Comparison of ENCODE assay signal across 8 cellular contexts in genomic region chrX:137051978-137052640, GRCh38. TPM values are rescaled to one million over a fixed set of nuclear protein-coding genes. Genes with fewer than 3 reads are reported as not detected.
DNase-seq lines count a peak whose midpoint lies in the region; ATAC-seq and TF ChIP-seq lines count a peak whose summit lies in the region.

No MANE protein-coding gene starts in this region.

- H3K4me3 ChIP-seq in cardiac fibroblast (replicated peaks in 1 of 2; ENCODE audit: low read depth in 2 of 2, low read length in 2 of 2): peak overlapping the region; percentile 30 to 38

- H3K27ac Mint-ChIP-seq in activated B cell treated with CpG ODN at 0.5 μM for 24 hours: no peak overlapping the region

- intact Hi-C loops in activated B cell treated with CpG ODN at 0.5 μM for 24 hours (cut with micrococcal nuclease): loop anchor here (1.0 kb wide), 4 partner anchors 20 to 444 kb away; no protein-coding TSS in a partner anchor

- H3K27me3 Mint-ChIP-seq in activated B cell treated with CpG ODN at 0.5 μM for 24 hours: peaks cover 16% of the 10 kb centered on the region

- POLR2A ChIA-PET in activated B cell treated with CpG ODN at 0.5 μM for 24 hours (lab: Charles Lee): no interaction called here

- CTCF ChIA-PET in activated B cell treated with CpG ODN at 0.5 μM for 24 hours (lab: Charles Lee): interaction anchor here (1.0 to 1.5 kb wide), 5 partner anchors 10 to 1024 kb away, joined by 4 to 5 read pairs (median 4); no protein-coding TSS in a partner anchor

- peak overlapping the region; percentile 87 for H3K4me3 Mint-ChIP-seq in activated B cell treated with CpG ODN at 0.5 μM for 24 hours

- no peak for TF ChIP-seq CTCF in activated B cell treated with CpG ODN at 0.5 μM for 24 hours (IDR thresholded peaks at IDR 0.05)
- peak; percentile 82 for TF ChIP-seq CTCF in cardiac fibroblast (IDR thresholded peaks at IDR 0.05; ENCODE audit: low read depth, low read length)

- no peaks in the 10 kb centered on the region for H3K36me3 Mint-ChIP-seq in activated B cell treated with CpG ODN at 0.5 μM for 24 hours (ENCODE audit: low read depth)

- ATAC-seq in HG02852 (IDR thresholded peaks at IDR 0.05; ENCODE audit: unreplicated experiment) (peak; percentile 97), activated B cell treated with CpG ODN at 0.5 μM for 24 hours (ENCODE audit: low read depth) (peak; percentile 98), left lobe of liver (peak; percentile 100)

- peaks cover 11% of the 10 kb centered on the region for H3K4me1 Mint-ChIP-seq in activated B cell treated with CpG ODN at 0.5 μM for 24 hours

- H3K9me3 Mint-ChIP-seq in activated B cell treated with CpG ODN at 0.5 μM for 24 hours: no peaks in the 10 kb centered on the region

- DNase-seq in NCI-H2081 (lab: John Stamatoyannopoulos, UW) (peak; percentile 41), NCI-H2081 treated with DMSO at 0.1 percent for 48 hours (lab: John Stamatoyannopoulos, UW) (no peak), NCI-H1694 treated with DMSO at 0.1 percent for 48 hours (lab: John Stamatoyannopoulos, UW) (peak; percentile 53), activated B cell treated with CpG ODN at 0.5 μM for 24 hours (peak; percentile 68), cardiac fibroblast (ENCODE audit: low read depth in 2 of 2) (peak; percentile 38 to 59), left lobe of liver (ENCODE audit: low spot score) (peak; percentile 59)
- peak; percentile 77 to 82 for DNase-seq in stimulated activated CD4-positive, alpha-beta T cell treated with anti-CD3 and anti-CD28 coated beads, Interleukin-2, amount 100 ng/mL, for 24 hours

RNA-seq across cellular contexts. Expression of gene GPR101, which starts 18.3 kb away (rescaled TPM):
- total RNA-seq in activated B cell treated with CpG ODN at 0.5 μM for 24 hours: not detected in 2 replicates
- not detected for total RNA-seq in left lobe of liver
